Comparison of ENCODE assay signal across 29 cellular contexts in the genomic region with DNA sequence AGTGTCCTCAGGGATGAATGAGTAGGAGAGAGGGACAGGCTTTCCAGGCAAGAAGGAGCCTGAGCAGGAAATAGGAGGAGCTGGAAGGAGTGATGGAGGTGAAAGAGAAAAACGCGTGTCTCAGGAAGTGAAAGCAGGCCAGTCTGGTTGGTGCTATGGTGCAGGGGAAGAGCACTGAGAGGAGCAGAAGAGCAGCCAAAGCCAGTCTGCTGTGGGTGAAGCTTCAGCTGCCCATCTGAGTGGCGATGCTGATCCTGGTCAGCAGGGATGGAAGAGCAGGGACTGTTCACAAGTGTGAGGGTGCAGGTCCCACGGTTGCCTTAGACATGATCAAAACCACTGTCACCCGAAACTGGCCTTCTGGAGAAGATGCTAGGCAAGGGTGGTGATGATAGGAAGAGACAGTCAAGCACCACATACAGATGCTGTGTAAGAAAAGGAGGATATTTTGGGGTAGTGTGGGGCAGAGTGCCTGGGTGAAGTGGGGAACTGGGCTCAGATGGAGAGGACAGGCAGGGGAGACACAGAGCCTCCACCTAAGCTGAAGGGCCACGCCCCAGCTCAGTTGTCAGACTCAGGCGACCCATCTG. TPM values are rescaled to one million over a fixed set of nuclear protein-coding genes. Genes with fewer than 3 reads are reported as not detected.
"Had no signal": no experiment of that assay in that cellular context is flagged by ENCODE, and none has a peak within 500 bp of the region (broad histone marks: within the 10 kb centered on the region; RNA-seq: fewer than 3 reads in every experiment).

No MANE protein-coding gene starts in this region.

- H3K27me3 ChIP-seq: adrenal gland, dorsolateral prefrontal cortex, gastroesophageal sphincter, upper lobe of left lung had no signal

- ATAC-seq: effector memory CD8-positive, alpha-beta T cell; gastroesophageal sphincter; heart left ventricle; sciatic nerve; stimulated activated effector memory CD8-positive, alpha-beta T cell treated with anti-CD3 and anti-CD28 coated beads, Interleukin-12 subunit alpha, Interleukin-12 subunit beta, amount 100 ng/mL, for 72 hours had no signal

- H3K27ac Mint-ChIP-seq: activated naive CD8-positive, alpha-beta T cell; activated T-helper 1 cell treated with anti-CD3 and anti-CD28 coated beads, Interleukin-12 subunit alpha, Interleukin-12 subunit beta, Interleukin-2, Interleukin-4 antibody, amounts not matched to agents 30 ng/mL and 10 ng/mL and 1 ng/mL, durations not matched to agents 14 hours and 24 hours and 36 hours; effector memory CD8-positive, alpha-beta T cell; memory B cell; nephron; stimulated activated effector memory CD8-positive, alpha-beta T cell treated with anti-CD3 and anti-CD28 coated beads, Interleukin-12 subunit alpha, Interleukin-12 subunit beta, amount 100 ng/mL, for 72 hours; T-helper 2 cell treated with Interferon-gamma antibody and Interleukin-4, amounts not matched to agents 5 μg/mL and 100 μg/mL, for 36 hours had no signal

- H3K27ac ChIP-seq: adrenal gland, dorsolateral prefrontal cortex, esophagus squamous epithelium, gastroesophageal sphincter, heart left ventricle, SK-N-MC, thoracic aorta, upper lobe of left lung had no signal

- DNase-seq: activated CD4-positive, alpha-beta T cell treated with anti-CD3 and anti-CD28 coated beads for 1 hour; activated CD4-positive, alpha-beta T cell treated with anti-CD3 and anti-CD28 coated beads, Interleukin-2, amount 50 U/mL, for 1 hour; activated gamma-delta T cell treated with Interleukin-2 at 50 U/mL for 16 hours; activated T-cell treated with anti-CD3 and anti-CD28 coated beads for 4 hours; dorsolateral prefrontal cortex; effector memory CD8-positive, alpha-beta T cell; esophagus squamous epithelium; nucleus accumbens; posterior cingulate gyrus; small intestine; stimulated activated CD4-positive, alpha-beta T cell treated with anti-CD3 and anti-CD28 coated beads, Interleukin-2, amount 100 ng/mL, for 24 hours; upper lobe of left lung had no signal

- H3K9me3 Mint-ChIP-seq: activated T-helper 1 cell treated with anti-CD3 and anti-CD28 coated beads, Interleukin-12 subunit alpha, Interleukin-12 subunit beta, Interleukin-2, Interleukin-4 antibody, amounts not matched to agents 30 ng/mL and 10 ng/mL and 1 ng/mL, durations not matched to agents 14 hours and 24 hours and 36 hours; nephron; T-helper 2 cell treated with Interferon-gamma antibody and Interleukin-4, amounts not matched to agents 5 μg/mL and 100 μg/mL, for 36 hours had no signal

- FAIRE-seq: colon, islet of Langerhans, small intestine, TTC549 had no signal

- H3K4me1 Mint-ChIP-seq: central memory CD8-positive, alpha-beta T cell had no signal

- H3K4me3 Mint-ChIP-seq: activated naive CD8-positive, alpha-beta T cell; activated T-helper 1 cell treated with anti-CD3 and anti-CD28 coated beads, Interleukin-12 subunit alpha, Interleukin-12 subunit beta, Interleukin-2, Interleukin-4 antibody, amounts not matched to agents 30 ng/mL and 10 ng/mL and 1 ng/mL, durations not matched to agents 14 hours and 24 hours and 36 hours; central memory CD8-positive, alpha-beta T cell; effector memory CD8-positive, alpha-beta T cell; memory B cell; nephron; stimulated activated effector memory CD8-positive, alpha-beta T cell treated with anti-CD3 and anti-CD28 coated beads, Interleukin-12 subunit alpha, Interleukin-12 subunit beta, amount 100 ng/mL, for 72 hours; T-helper 2 cell treated with Interferon-gamma antibody and Interleukin-4, amounts not matched to agents 5 μg/mL and 100 μg/mL, for 36 hours had no signal

- H3K36me3 ChIP-seq: adrenal gland, esophagus squamous epithelium, gastroesophageal sphincter, heart left ventricle, thoracic aorta, upper lobe of left lung had no signal

- H3K9me3 ChIP-seq: adrenal gland, esophagus squamous epithelium, gastroesophageal sphincter, heart left ventricle, thoracic aorta, upper lobe of left lung had no signal

- H3K4me3 ChIP-seq: adrenal gland, dorsolateral prefrontal cortex, esophagus squamous epithelium, gastroesophageal sphincter, heart left ventricle, SK-N-MC, thoracic aorta, upper lobe of left lung had no signal

- H3K36me3 Mint-ChIP-seq: activated naive CD8-positive, alpha-beta T cell; stimulated activated effector memory CD8-positive, alpha-beta T cell treated with anti-CD3 and anti-CD28 coated beads, Interleukin-12 subunit alpha, Interleukin-12 subunit beta, amount 100 ng/mL, for 72 hours had no signal

RNA-seq across cellular contexts. Expression of gene KY, which starts 5.5 kb away (rescaled TPM):
- total RNA-seq: activated CD8-positive, alpha-beta memory T cell treated with anti-CD3 and anti-CD28 coated beads for 36 hours; activated T-helper 1 cell treated with anti-CD3 and anti-CD28 coated beads, Interleukin-12 subunit alpha, Interleukin-12 subunit beta, Interleukin-2, Interleukin-4 antibody, amounts not matched to agents 30 ng/mL and 10 ng/mL and 1 ng/mL, durations not matched to agents 14 hours and 24 hours and 36 hours had no signal
